17 cellular contexts compared by ENCODE assay signal in genomic region chr10:112812571-112812970, GRCh38.
DNase-seq lines count a peak whose midpoint lies in the region; ATAC-seq, FAIRE-seq and TF ChIP-seq lines count a peak whose summit lies in the region.
"Had no signal": no experiment of that assay in that cellular context is flagged by ENCODE, and none has a peak within 500 bp of the region (broad histone marks: within the 10 kb centered on the region; RNA-seq: fewer than 3 reads in every experiment).

No MANE protein-coding gene starts in this region.

- intact Hi-C loops in activated CD4-positive, alpha-beta T cell treated with anti-CD3 and anti-CD28 coated beads for 36 hours (cut with DNase I, micrococcal nuclease): no loop called here

- ATAC-seq in GM21717 (IDR thresholded peaks at IDR 0.05; ENCODE audit: unreplicated experiment): no peak
- no peak for ATAC-seq in activated CD4-positive, alpha-beta T cell treated with anti-CD3 and anti-CD28 coated beads for 36 hours
- ATAC-seq: K562; stimulated activated memory B cell treated with anti-CD40 and anti-IgM and Interleukin-4, amounts not matched to agents 10 μg/mL and 1 μg/mL and 100 μg/mL, for 72 hours had no signal

- no peak for FAIRE-seq in keratinocyte (lab: Jason Lieb, UNC)
- FAIRE-seq: GM12892, K562 had no signal

- H3F3A ChIP-seq in smooth muscle cell (ENCODE audit: low read depth): peaks cover 31% of the 10 kb centered on the region

- H3K4me2 ChIP-seq in keratinocyte (ENCODE audit: control insufficient read depth, extremely low read depth, insufficient read depth, low read depth, low read length) (peak overlapping the region; percentile 69), smooth muscle cell (peak overlapping the region; percentile 65)

- peaks cover 75% of the 10 kb centered on the region for H3K4me1 Mint-ChIP-seq in brain
- H3K4me1 Mint-ChIP-seq in activated CD4-positive, alpha-beta T cell treated with anti-CD3 and anti-CD28 coated beads for 36 hours: peaks cover 9% of the 10 kb centered on the region
- H3K4me1 Mint-ChIP-seq: activated naive CD4-positive, alpha-beta T cell treated with anti-CD3 and anti-CD28 coated beads, Interleukin-2, amount 50 U/mL, for 24 hours; stimulated activated memory B cell treated with anti-CD40 and anti-IgM and Interleukin-4, amounts not matched to agents 10 μg/mL and 1 μg/mL and 100 μg/mL, for 72 hours had no signal

- no peak for TF ChIP-seq CTCF in brain (conservative IDR thresholded peaks at IDR 0.05)
- TF ChIP-seq CTCF in keratinocyte (optimal IDR thresholded peaks at IDR 0.05 in 1 of 3, IDR thresholded peaks at IDR 0.05 in 1 of 3, conservative IDR thresholded peaks at IDR 0.05 in 1 of 3; ENCODE audit: extremely low read depth in 1 of 3, insufficient read depth in 2 of 3, low read length in 3 of 3): no peak
- TF ChIP-seq CTCF in smooth muscle cell (IDR thresholded peaks at IDR 0.05; ENCODE audit: borderline replicate concordance, insufficient read depth, poor library complexity, severe bottlenecking): no peak

- peaks cover 8% of the 10 kb centered on the region for H3K36me3 Mint-ChIP-seq in brain
- H3K36me3 Mint-ChIP-seq in activated CD4-positive, alpha-beta T cell treated with anti-CD3 and anti-CD28 coated beads for 36 hours (ENCODE audit: low read depth): peaks cover 25% of the 10 kb centered on the region

- H3K27me3 Mint-ChIP-seq in brain: peaks cover 11% of the 10 kb centered on the region
- no peaks in the 10 kb centered on the region for H3K27me3 Mint-ChIP-seq in activated CD4-positive, alpha-beta T cell treated with anti-CD3 and anti-CD28 coated beads for 36 hours
- H3K27me3 Mint-ChIP-seq: activated naive CD4-positive, alpha-beta T cell treated with anti-CD3 and anti-CD28 coated beads, Interleukin-2, amount 50 U/mL, for 24 hours; CD4-positive, alpha-beta T cell; stimulated activated memory B cell treated with anti-CD40 and anti-IgM and Interleukin-4, amounts not matched to agents 10 μg/mL and 1 μg/mL and 100 μg/mL, for 72 hours had no signal

- H3K27ac ChIP-seq in HUES64 (ENCODE audit: low read depth, low read length): peak overlapping the region; percentile 85
- H3K27ac ChIP-seq in keratinocyte (ENCODE audit: control insufficient read depth, insufficient read depth, low read length): no peak overlapping the region
- H3K27ac ChIP-seq in smooth muscle cell (ENCODE audit: low read depth): peak overlapping the region; percentile 36
- H3K27ac ChIP-seq: cardiac muscle cell had no signal

- CTCF ChIA-PET in activated CD4-positive, alpha-beta T cell treated with anti-CD3 and anti-CD28 coated beads for 36 hours (lab: Charles Lee): interaction anchor here (0.7 to 0.9 kb wide), 2 partner anchors 22 to 118 kb away, joined by 3 read pairs; no protein-coding TSS in a partner anchor

- H3K79me2 ChIP-seq in keratinocyte (ENCODE audit: control insufficient read depth, insufficient read depth, low read length) (no peaks in the 10 kb centered on the region), smooth muscle cell (ENCODE audit: low read depth) (no peaks in the 10 kb centered on the region)

- no peaks in the 10 kb centered on the region for H3K9me1 ChIP-seq in keratinocyte (ENCODE audit: control insufficient read depth, extremely low read depth, insufficient read depth, low read length)

- dilution Hi-C loops in keratinocyte (cut with MboI; ENCODE audit: extremely low pct_ligation_motif_present, low sequenced_read_pairs): no loop called here

- DNase-seq in keratinocyte (ENCODE audit: low read depth, low spot score) (no peak), smooth muscle cell (lab: John Stamatoyannopoulos, UW; ENCODE audit: unreplicated experiment) (no peak), medulla oblongata (ENCODE audit: extremely low spot score) (no peak), GM03348 (ENCODE audit: low spot score) (no peak)
- no peak for DNase-seq in activated CD4-positive, alpha-beta T cell treated with anti-CD3 and anti-CD28 coated beads for 36 hours
- DNase-seq: activated CD4-positive, CD25-positive, alpha-beta regulatory T cell; CD4-positive, alpha-beta T cell; NCI-H1105 had no signal

- H3K27me3 ChIP-seq in HUES64 (ENCODE audit: insufficient read depth, low read length) (no peaks in the 10 kb centered on the region; the same call in 1 of the 2 replicates), keratinocyte (ENCODE audit: control insufficient read depth, extremely low read depth, insufficient read depth, low read length) (no peaks in the 10 kb centered on the region), smooth muscle cell (ENCODE audit: low read depth) (no peaks in the 10 kb centered on the region)
- H3K27me3 ChIP-seq: cardiac muscle cell, gastroesophageal sphincter had no signal

- H3K27ac Mint-ChIP-seq in brain: peak overlapping the region in 4 of 5 experiments; percentile 72 to 87 (median 74)
- no peak overlapping the region for H3K27ac Mint-ChIP-seq in activated CD4-positive, alpha-beta T cell treated with anti-CD3 and anti-CD28 coated beads for 36 hours
- H3K27ac Mint-ChIP-seq: activated naive CD4-positive, alpha-beta T cell treated with anti-CD3 and anti-CD28 coated beads, Interleukin-2, amount 50 U/mL, for 24 hours; CD4-positive, alpha-beta T cell; stimulated activated memory B cell treated with anti-CD40 and anti-IgM and Interleukin-4, amounts not matched to agents 10 μg/mL and 1 μg/mL and 100 μg/mL, for 72 hours had no signal

- peaks cover 0 to 8% (median 2%) of the 10 kb centered on the region in 5 experiments for H3K9me3 Mint-ChIP-seq in brain
- H3K9me3 Mint-ChIP-seq in activated CD4-positive, alpha-beta T cell treated with anti-CD3 and anti-CD28 coated beads for 36 hours (ENCODE audit: low read depth): no peaks in the 10 kb centered on the region
- H3K9me3 Mint-ChIP-seq: activated naive CD4-positive, alpha-beta T cell treated with anti-CD3 and anti-CD28 coated beads, Interleukin-2, amount 50 U/mL, for 24 hours; CD4-positive, alpha-beta T cell; stimulated activated memory B cell treated with anti-CD40 and anti-IgM and Interleukin-4, amounts not matched to agents 10 μg/mL and 1 μg/mL and 100 μg/mL, for 72 hours had no signal

- H3K4me3 Mint-ChIP-seq in brain: peak overlapping the region in 1 of 5 experiments; percentile 73
- H3K4me3 Mint-ChIP-seq in activated CD4-positive, alpha-beta T cell treated with anti-CD3 and anti-CD28 coated beads for 36 hours: no peak overlapping the region
- H3K4me3 Mint-ChIP-seq: activated naive CD4-positive, alpha-beta T cell treated with anti-CD3 and anti-CD28 coated beads, Interleukin-2, amount 50 U/mL, for 24 hours; CD4-positive, alpha-beta T cell; stimulated activated memory B cell treated with anti-CD40 and anti-IgM and Interleukin-4, amounts not matched to agents 10 μg/mL and 1 μg/mL and 100 μg/mL, for 72 hours had no signal

- peak overlapping the region; percentile 45 for H3K9ac ChIP-seq in HUES64 (ENCODE audit: low read depth, low read length)
- no peak overlapping the region for H3K9ac ChIP-seq in keratinocyte (ENCODE audit: control insufficient read depth, extremely low read depth, insufficient read depth, low read length)
- no peak overlapping the region for H3K9ac ChIP-seq in smooth muscle cell (ENCODE audit: low read depth)

- H3K4me1 ChIP-seq in HUES64 (ENCODE audit: insufficient read depth, low read length): peaks cover 77% of the 10 kb centered on the region
- peaks cover 22% of the 10 kb centered on the region for H3K4me1 ChIP-seq in keratinocyte (ENCODE audit: control insufficient read depth, extremely low read depth, insufficient read depth, low read length)
- peaks cover 28% of the 10 kb centered on the region for H3K4me1 ChIP-seq in smooth muscle cell (ENCODE audit: low read depth)

- H2AFZ ChIP-seq in keratinocyte (ENCODE audit: control insufficient read depth, low read length) (no peak overlapping the region), smooth muscle cell (ENCODE audit: low read depth) (no peak overlapping the region)

- H3K36me3 ChIP-seq in HUES64 (ENCODE audit: insufficient read depth, low read length) (no peaks in the 10 kb centered on the region), keratinocyte (ENCODE audit: control insufficient read depth in 2 of 2, extremely low read depth in 1 of 2, insufficient read depth in 2 of 2, low read length in 2 of 2) (no peaks in the 10 kb centered on the region), smooth muscle cell (ENCODE audit: low read depth) (no peaks in the 10 kb centered on the region)
- H3K36me3 ChIP-seq: cardiac muscle cell had no signal

- H3K4me3 ChIP-seq in HUES64 (ENCODE audit: low read length) (peak overlapping the region; percentile 28), keratinocyte (ENCODE audit: control insufficient read depth in 2 of 3, extremely low read depth in 1 of 3, insufficient read depth in 2 of 3, low read depth in 1 of 3, low read length in 3 of 3) (no peak overlapping the region), smooth muscle cell (no peak overlapping the region)
- H3K4me3 ChIP-seq: cardiac muscle cell, gastroesophageal sphincter, K562 had no signal

- H3K9me3 ChIP-seq in HUES64 (ENCODE audit: insufficient read depth, low read depth, low read length) (no peaks in the 10 kb centered on the region), keratinocyte (ENCODE audit: control insufficient read depth, low read depth, low read length) (no peaks in the 10 kb centered on the region), smooth muscle cell (replicated peaks; ENCODE audit: low read depth) (no peaks in the 10 kb centered on the region)
- H3K9me3 ChIP-seq: gastroesophageal sphincter had no signal

- H4K20me1 ChIP-seq in keratinocyte (ENCODE audit: control insufficient read depth, extremely low read depth, insufficient read depth, low read length) (no peaks in the 10 kb centered on the region), smooth muscle cell (ENCODE audit: low read depth) (no peaks in the 10 kb centered on the region)

- POLR2A ChIA-PET in activated CD4-positive, alpha-beta T cell treated with anti-CD3 and anti-CD28 coated beads for 36 hours (lab: Charles Lee): no interaction called here

- 18% methylated on average over 3 of the region's 3 CpGs for WGBS in HUES64
- WGBS in smooth muscle cell (ENCODE audit: low lambda C conversion rate): 56% methylated on average over 3 of the region's 3 CpGs
